Comparison of ENCODE assay signal across 11 cellular contexts in genomic region chr16:81519298-81520150, GRCh38.
A peak's percentile ranks its signal among the peaks of the same experiment; 100 is the strongest.
DNase-seq lines count a peak whose midpoint lies in the region; ATAC-seq, FAIRE-seq and TF ChIP-seq lines count a peak whose summit lies in the region.
"Had no signal": no experiment of that assay in that cellular context is flagged by ENCODE, and none has a peak within 500 bp of the region (broad histone marks: within the 10 kb centered on the region; RNA-seq: fewer than 3 reads in every experiment).

No MANE protein-coding gene starts in this region.

- no peaks in the 10 kb centered on the region for H3K9me3 Mint-ChIP-seq in central memory CD8-positive, alpha-beta T cell
- H3K9me3 Mint-ChIP-seq in activated naive CD4-positive, alpha-beta T cell treated with anti-CD3 and anti-CD28 coated beads, Interleukin-2, amount 10 ng/mL, durations not matched to agents 7 days and 5 days = no peaks in the 10 kb centered on the region

- peaks cover 46% of the 10 kb centered on the region for H3K36me3 Mint-ChIP-seq in central memory CD8-positive, alpha-beta T cell (ENCODE audit: insufficient read depth)
- H3K36me3 Mint-ChIP-seq in activated naive CD4-positive, alpha-beta T cell treated with anti-CD3 and anti-CD28 coated beads, Interleukin-2, amount 10 ng/mL, durations not matched to agents 7 days and 5 days = peaks cover 2% of the 10 kb centered on the region

- DNase-seq in GM12891 (ENCODE audit: insufficient read length, low spot score) (no peak), MV-4-11 (lab: John Stamatoyannopoulos, UW) (peak; percentile 97), GM10248 (ENCODE audit: extremely low spot score) (no peak)
- no peak for DNase-seq in central memory CD8-positive, alpha-beta T cell (ENCODE audit: low spot score in 2 of 2)
- no peak for DNase-seq in activated naive CD4-positive, alpha-beta T cell treated with anti-CD3 and anti-CD28 coated beads, Interleukin-2, amount 10 ng/mL, durations not matched to agents 7 days and 5 days
- DNase-seq: activated gamma-delta T cell, NCI-H1105 treated with DMSO at 0.1 percent for 48 hours, SW 1271 had no signal

- H3K36me3 ChIP-seq in neutrophil = peaks cover 33% of the 10 kb centered on the region

- peaks cover 51 to 53% of the 10 kb centered on the region in 2 experiments for H3K4me1 ChIP-seq in neutrophil (ENCODE audit: control insufficient read depth in 1 of 2, insufficient read depth in 1 of 2, low read depth in 1 of 2, low read length in 1 of 2)

- H3K27me3 Mint-ChIP-seq in central memory CD8-positive, alpha-beta T cell = no peaks in the 10 kb centered on the region
- no peaks in the 10 kb centered on the region for H3K27me3 Mint-ChIP-seq in activated naive CD4-positive, alpha-beta T cell treated with anti-CD3 and anti-CD28 coated beads, Interleukin-2, amount 10 ng/mL, durations not matched to agents 7 days and 5 days

- FAIRE-seq in GM12891 (lab: Jason Lieb, UNC) = no peak

- POLR2A ChIA-PET in GM10248 (lab: Yijun Ruan, JAX) = interaction anchor here (1.0 kb wide), 1 partner anchor 38 kb away, joined by 3 read pairs; no protein-coding TSS in a partner anchor

- TF ChIP-seq POLR2A in GM12891 (IDR thresholded peaks at IDR 0.05; ENCODE audit: low read depth, low read length) = no peak

- peak overlapping the region; percentile 72 for H3K4me3 Mint-ChIP-seq in central memory CD8-positive, alpha-beta T cell
- no peak overlapping the region for H3K4me3 Mint-ChIP-seq in activated naive CD4-positive, alpha-beta T cell treated with anti-CD3 and anti-CD28 coated beads, Interleukin-2, amount 10 ng/mL, durations not matched to agents 7 days and 5 days

- H3K27ac Mint-ChIP-seq in central memory CD8-positive, alpha-beta T cell (ENCODE audit: low read depth) = peak overlapping the region; percentile 99
- H3K27ac Mint-ChIP-seq in activated naive CD4-positive, alpha-beta T cell treated with anti-CD3 and anti-CD28 coated beads, Interleukin-2, amount 10 ng/mL, durations not matched to agents 7 days and 5 days = no peak overlapping the region

- H3K4me1 Mint-ChIP-seq in central memory CD8-positive, alpha-beta T cell = peaks cover 65% of the 10 kb centered on the region
- H3K4me1 Mint-ChIP-seq in activated naive CD4-positive, alpha-beta T cell treated with anti-CD3 and anti-CD28 coated beads, Interleukin-2, amount 10 ng/mL, durations not matched to agents 7 days and 5 days = peaks cover 42% of the 10 kb centered on the region

- TF ChIP-seq CTCF in neutrophil (IDR thresholded peaks at IDR 0.05) = no peak
- no peak for TF ChIP-seq CTCF in GM10248 (IDR thresholded peaks at IDR 0.05; ENCODE audit: control extremely low read depth, extremely low read depth, low read depth, missing control alignments)

- H3K27ac ChIP-seq in neutrophil = peak overlapping the region; percentile 80

- no peak for ATAC-seq in central memory CD8-positive, alpha-beta T cell (replicated peaks; ENCODE audit: extremely low read depth, poor library complexity, severe bottlenecking)
- ATAC-seq in HG02981 (IDR thresholded peaks at IDR 0.05; ENCODE audit: unreplicated experiment) = no peak
- ATAC-seq in GM18867 (IDR thresholded peaks at IDR 0.05; ENCODE audit: unreplicated experiment) = no peak

- no peaks in the 10 kb centered on the region for H3K27me3 ChIP-seq in neutrophil

- peak overlapping the region in 1 of 2 experiments; percentile 1 for H3K4me3 ChIP-seq in neutrophil (ENCODE audit: low read depth in 1 of 2, low read length in 1 of 2)

- H3K9me3 ChIP-seq in neutrophil = no peaks in the 10 kb centered on the region

- CTCF ChIA-PET in GM10248 (lab: Yijun Ruan, JAX) = no interaction called here
- CTCF ChIA-PET in activated naive CD4-positive, alpha-beta T cell treated with anti-CD3 and anti-CD28 coated beads, Interleukin-2, amount 10 ng/mL, durations not matched to agents 7 days and 5 days (lab: Charles Lee) = no interaction called here

TF ChIP-seq in GM12891, 5 proteins besides CTCF, POLR2A, EP300 and RAD21:
- TF ChIP-seq POLR2AphosphoS5 (IDR thresholded peaks at IDR 0.05; ENCODE audit: low read depth, low read length) (no peak), PAX5 (IDR thresholded peaks at IDR 0.05; ENCODE audit: insufficient read depth, low read length, severe bottlenecking) (no peak), SPI1 (IDR thresholded peaks at IDR 0.05; ENCODE audit: low read depth, low read length) (peak; percentile 63), POU2F2 (IDR thresholded peaks at IDR 0.05; ENCODE audit: low read depth, low read length) (no peak), TAF1 (IDR thresholded peaks at IDR 0.05; ENCODE audit: low read depth, low read length) (no peak)
